ENCODE assay signal across 8 cellular contexts in the genomic region with DNA sequence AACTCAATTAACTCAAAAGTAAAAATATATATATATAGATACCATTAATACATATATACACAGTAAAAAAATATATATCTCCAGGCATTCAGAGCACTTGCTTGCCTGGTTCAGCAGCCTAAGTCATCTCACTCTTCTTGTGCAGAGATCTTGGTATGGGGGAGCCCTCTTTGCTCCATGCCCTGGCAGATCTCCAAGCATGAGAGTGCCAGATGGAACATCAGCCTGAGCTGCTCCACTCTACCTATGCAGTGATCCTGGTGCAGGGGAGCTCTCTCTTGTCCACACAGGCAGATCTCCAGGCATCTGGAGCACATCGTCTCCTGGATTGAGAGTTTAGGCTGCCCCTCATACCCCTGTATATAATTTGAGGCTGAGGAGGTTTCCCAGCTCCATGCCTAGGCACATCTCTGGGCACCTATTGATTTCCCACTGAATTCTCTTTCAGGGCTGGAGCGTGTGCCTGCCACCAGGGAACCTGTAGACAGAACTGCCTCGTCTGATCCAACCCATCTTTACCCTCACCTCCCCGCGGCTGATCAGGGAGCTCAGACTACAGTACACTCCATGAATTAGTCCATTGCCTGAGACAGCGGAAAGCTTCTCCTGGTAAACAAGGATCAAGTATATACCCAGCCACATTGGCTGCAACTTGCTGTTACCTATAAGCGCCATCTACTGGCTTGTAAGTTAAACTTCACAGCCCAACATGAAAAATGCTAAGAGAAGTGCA.
A peak's percentile ranks its signal among the peaks of the same experiment; 100 is the strongest.
DNase-seq lines count a peak whose midpoint lies in the region; ATAC-seq, FAIRE-seq and TF ChIP-seq lines count a peak whose summit lies in the region.

No MANE protein-coding gene starts in this region.

- no peak overlapping the region for H3K27ac ChIP-seq in gastrocnemius medialis

- H3K4me1 Mint-ChIP-seq in chondrocyte (ENCODE audit: low read depth) (no peaks in the 10 kb centered on the region), mesothelial cell of epicardium (no peaks in the 10 kb centered on the region)
- H3K4me1 Mint-ChIP-seq in T-helper 2 cell treated with Interferon-gamma antibody and Interleukin-4, amounts not matched to agents 5 μg/mL and 100 μg/mL, for 36 hours (ENCODE audit: low read depth), result no peaks in the 10 kb centered on the region

- intact Hi-C loops in gastrocnemius medialis (cut with DNase I; ENCODE audit: low total_unique reads), result loop anchor here (10.0 kb wide), 1 partner anchor 583 kb away; no protein-coding TSS in a partner anchor

- no peaks in the 10 kb centered on the region for H3K27me3 ChIP-seq in gastrocnemius medialis

- no peak overlapping the region for H3K4me3 ChIP-seq in gastrocnemius medialis

- H3K4me1 ChIP-seq in gastrocnemius medialis, result no peaks in the 10 kb centered on the region

- H3K36me3 Mint-ChIP-seq in chondrocyte (ENCODE audit: low read depth) (no peaks in the 10 kb centered on the region), mesothelial cell of epicardium (no peaks in the 10 kb centered on the region)
- H3K36me3 Mint-ChIP-seq in T-helper 2 cell treated with Interferon-gamma antibody and Interleukin-4, amounts not matched to agents 5 μg/mL and 100 μg/mL, for 36 hours (ENCODE audit: low read depth), result no peaks in the 10 kb centered on the region

- H3K27ac Mint-ChIP-seq in chondrocyte (ENCODE audit: unreplicated experiment) (no peak overlapping the region), mesothelial cell of epicardium (no peak overlapping the region)
- H3K27ac Mint-ChIP-seq in T-helper 2 cell treated with Interferon-gamma antibody and Interleukin-4, amounts not matched to agents 5 μg/mL and 100 μg/mL, for 36 hours, result no peak overlapping the region

- peak; percentile 76 for ATAC-seq in GM18508 (IDR thresholded peaks at IDR 0.05; ENCODE audit: insufficient read depth, unreplicated experiment)
- ATAC-seq in HG03039 (IDR thresholded peaks at IDR 0.05; ENCODE audit: unreplicated experiment), result peak; percentile 82
- ATAC-seq in gastrocnemius medialis, result no peak

- DNase-seq in NCI-H446 (lab: John Stamatoyannopoulos, UW) (peak; percentile 51 to 88), chondrocyte (ENCODE audit: low spot score) (no peak), mesothelial cell of epicardium (ENCODE audit: low spot score in 2 of 2, unreplicated experiment in 2 of 2) (no peak), gastrocnemius medialis (no peak)
- DNase-seq in T-helper 2 cell treated with Interferon-gamma antibody and Interleukin-4, amounts not matched to agents 5 μg/mL and 100 μg/mL, for 36 hours (ENCODE audit: low spot score), result no peak

- H3K36me3 ChIP-seq in gastrocnemius medialis, result no peaks in the 10 kb centered on the region

- no peaks in the 10 kb centered on the region for H3K9me3 ChIP-seq in gastrocnemius medialis

- H3K9me3 Mint-ChIP-seq in chondrocyte (ENCODE audit: low read depth) (peaks cover 24% of the 10 kb centered on the region), mesothelial cell of epicardium (peaks cover 14% of the 10 kb centered on the region)
- H3K9me3 Mint-ChIP-seq in T-helper 2 cell treated with Interferon-gamma antibody and Interleukin-4, amounts not matched to agents 5 μg/mL and 100 μg/mL, for 36 hours, result peaks cover 6% of the 10 kb centered on the region

- no peak overlapping the region for H3K4me3 Mint-ChIP-seq in chondrocyte (ENCODE audit: unreplicated experiment)
- H3K4me3 Mint-ChIP-seq in mesothelial cell of epicardium, result no peak overlapping the region
- no peak overlapping the region for H3K4me3 Mint-ChIP-seq in T-helper 2 cell treated with Interferon-gamma antibody and Interleukin-4, amounts not matched to agents 5 μg/mL and 100 μg/mL, for 36 hours

- peak; percentile 11 for FAIRE-seq in A204.1 (lab: Jason Lieb, UNC)

- no peak for TF ChIP-seq POLR2A in gastrocnemius medialis (IDR thresholded peaks at IDR 0.05)

- in situ Hi-C loops in gastrocnemius medialis (cut with MboI; ENCODE audit: low sequenced_read_pairs in 4 of 4), result loop anchor here in 2 of 4 donors (25.0 kb wide), 1 partner anchor 586 kb away; no protein-coding TSS in a partner anchor

- TF ChIP-seq CTCF in chondrocyte (IDR thresholded peaks at IDR 0.05) (peak; percentile 67), mesothelial cell of epicardium (IDR thresholded peaks at IDR 0.05; ENCODE audit: unreplicated experiment) (peak; percentile 18), gastrocnemius medialis (IDR thresholded peaks at IDR 0.05 in 4 of 5, conservative IDR thresholded peaks at IDR 0.05 in 1 of 5) (peak in 1 of 5 experiments; percentile 22)

- peaks cover 15% of the 10 kb centered on the region for H3K27me3 Mint-ChIP-seq in chondrocyte (ENCODE audit: low read depth)
- H3K27me3 Mint-ChIP-seq in mesothelial cell of epicardium (ENCODE audit: low read depth), result peaks cover 21% of the 10 kb centered on the region
- no peaks in the 10 kb centered on the region for H3K27me3 Mint-ChIP-seq in T-helper 2 cell treated with Interferon-gamma antibody and Interleukin-4, amounts not matched to agents 5 μg/mL and 100 μg/mL, for 36 hours (ENCODE audit: low read depth)

Comparison
In these comparisons a context has a peak if more than half of its experiments do, and no peak if none do; other contexts are left out.
1. ATAC-seq: peak in GM18508 (single experiment) and HG03039 (single experiment); none in gastrocnemius medialis (0 of 2).
2. DNase-seq: peak in NCI-H446 (2 of 2); none in chondrocyte (single experiment), mesothelial cell of epicardium (0 of 2), T-helper 2 cell treated with Interferon-gamma antibody and Interleukin-4, amounts not matched to agents 5 μg/mL and 100 μg/mL, for 36 hours (single experiment) and gastrocnemius medialis (0 of 2).